Comparison of ENCODE assay signal across 9 cellular contexts in genomic region chr15:75659928-75660645, GRCh38. TPM values are rescaled to one million over a fixed set of nuclear protein-coding genes. Genes with fewer than 3 reads are reported as not detected.
A peak's percentile ranks its signal among the peaks of the same experiment; 100 is the strongest.
DNase-seq lines count a peak whose midpoint lies in the region; ATAC-seq lines count a peak whose summit lies in the region.
"Had no signal": no experiment of that assay in that cellular context is flagged by ENCODE, and none has a peak within 500 bp of the region (broad histone marks: within the 10 kb centered on the region; RNA-seq: fewer than 3 reads in every experiment).

No MANE protein-coding gene starts in this region.

- H3K27me3 ChIP-seq in right cardiac atrium (ENCODE audit: control insufficient read depth, insufficient read depth): no peaks in the 10 kb centered on the region
- H3K27me3 ChIP-seq in neuronal stem cell (ENCODE audit: control insufficient read depth in 3 of 3, insufficient read depth in 3 of 3, low read depth in 1 of 3, low read length in 3 of 3): no peaks in the 10 kb centered on the region
- no peaks in the 10 kb centered on the region for H3K27me3 ChIP-seq in aorta (ENCODE audit: control insufficient read depth in 1 of 2, insufficient read depth in 2 of 2, low read length in 1 of 2)

- no peak overlapping the region for H3K4ac ChIP-seq in neuronal stem cell (ENCODE audit: low read length)

- H3K27ac ChIP-seq in right cardiac atrium (ENCODE audit: low read length) (peak overlapping the region; percentile 59), cingulate gyrus (ENCODE audit: low read depth, low read length) (peak overlapping the region; percentile 47), neuronal stem cell (replicated peaks; ENCODE audit: low read length) (no peak overlapping the region), aorta (ENCODE audit: low read depth in 1 of 2, low read length in 2 of 2) (peak overlapping the region; percentile 10 to 85)
- H3K27ac ChIP-seq: HL-60 had no signal

- 67% methylated on average over 17 of the region's 17 CpGs for WGBS in right cardiac atrium
- no CpG with 5 or more reads among the region's 17 CpGs for WGBS in neuronal stem cell (ENCODE audit: extremely low coverage in 2 of 2, insufficient read length in 2 of 2, insufficient replicate concordance in 1 of 2), 2 donors
- 65 to 69% methylated on average over 17 of the region's 17 CpGs for WGBS in aorta, 2 donors

- H2BK5ac ChIP-seq in neuronal stem cell (ENCODE audit: low read length): no peak overlapping the region

- no peak overlapping the region for H3K9ac ChIP-seq in neuronal stem cell (ENCODE audit: low read depth, low read length, poor library complexity)

- no peak overlapping the region for H2AFZ ChIP-seq in neuronal stem cell (ENCODE audit: low read length)

- ATAC-seq in right cardiac atrium (no peak), aorta (ENCODE audit: low FRiP score) (no peak), left lobe of liver (no peak), HG03196 (IDR thresholded peaks at IDR 0.05; ENCODE audit: unreplicated experiment) (no peak)

- H3K4me2 ChIP-seq in neuronal stem cell (ENCODE audit: insufficient read depth, low read length, poor library complexity, severe bottlenecking): no peak overlapping the region

- H4K91ac ChIP-seq in neuronal stem cell (ENCODE audit: low read depth, low read length, poor library complexity): no peak overlapping the region

- H3K14ac ChIP-seq in neuronal stem cell (ENCODE audit: low read length): peak overlapping the region; percentile 71

- H3K18ac ChIP-seq in neuronal stem cell (ENCODE audit: low read length): peak overlapping the region; percentile 71

- H3K36me3 ChIP-seq in neuronal stem cell (replicated peaks in 1 of 2; ENCODE audit: control insufficient read depth in 2 of 2, insufficient read depth in 2 of 2, low read length in 2 of 2): peaks cover 23 to 58% of the 10 kb centered on the region in 2 donors
- H3K36me3 ChIP-seq in aorta (ENCODE audit: control insufficient read depth in 1 of 2, insufficient read depth in 2 of 2, low read length in 1 of 2): peaks cover 0 to 6% of the 10 kb centered on the region in 2 donors

- H2BK120ac ChIP-seq in neuronal stem cell (ENCODE audit: low read depth, low read length): no peak overlapping the region

- no peak overlapping the region for H4K8ac ChIP-seq in neuronal stem cell (ENCODE audit: low read depth, low read length)

- H2BK12ac ChIP-seq in neuronal stem cell (ENCODE audit: low read length): no peak overlapping the region

- peaks cover 7% of the 10 kb centered on the region for H3K4me1 ChIP-seq in right cardiac atrium (ENCODE audit: control insufficient read depth, insufficient read depth, low read length)
- peaks cover 0 to 7% of the 10 kb centered on the region in 2 donors for H3K4me1 ChIP-seq in neuronal stem cell (ENCODE audit: control insufficient read depth in 2 of 2, insufficient read depth in 1 of 2, low read depth in 1 of 2, low read length in 2 of 2)
- peaks cover 0 to 6% of the 10 kb centered on the region in 2 donors for H3K4me1 ChIP-seq in aorta (ENCODE audit: control insufficient read depth in 1 of 2, insufficient read depth in 2 of 2, low read length in 2 of 2)

- intact Hi-C loops in right cardiac atrium (cut with DNase I) (no loop called here), cardiac septum (cut with DNase I) (no loop called here), aorta (cut with DNase I) (loop anchor here in 1 of 2 donors (2.0 kb wide), 1 partner anchor 13 kb away; the partner anchor contains the start of gene SNX33)

- DNase-seq in right cardiac atrium: peak in 1 of 3 donors; percentile 46
- DNase-seq in cardiac septum (ENCODE audit: low spot score): no peak
- DNase-seq in neuronal stem cell (ENCODE audit: low spot score): no peak
- no peak for DNase-seq in aorta
- DNase-seq in left lobe of liver (ENCODE audit: low spot score): no peak
- DNase-seq in kidney tubule cell (ENCODE audit: low spot score): no peak

- H3K79me1 ChIP-seq in neuronal stem cell (ENCODE audit: low read depth, low read length): peaks cover 7% of the 10 kb centered on the region

- H3K9me3 ChIP-seq in right cardiac atrium (ENCODE audit: control insufficient read depth, low read length) (no peaks in the 10 kb centered on the region), neuronal stem cell (replicated peaks in 1 of 2; ENCODE audit: control insufficient read depth in 2 of 2, insufficient read depth in 1 of 2, low read depth in 1 of 2, low read length in 2 of 2) (no peaks in the 10 kb centered on the region), aorta (ENCODE audit: control insufficient read depth, low read length) (no peaks in the 10 kb centered on the region)

- H3K23ac ChIP-seq in neuronal stem cell (ENCODE audit: low read depth, low read length, poor library complexity): peak overlapping the region; percentile 96

- H2BK15ac ChIP-seq in neuronal stem cell (ENCODE audit: low read length): no peak overlapping the region

- no peak overlapping the region for H2AK5ac ChIP-seq in neuronal stem cell (ENCODE audit: low read depth, low read length)

- H3K4me3 ChIP-seq in right cardiac atrium (ENCODE audit: low read length): no peak overlapping the region
- no peak overlapping the region for H3K4me3 ChIP-seq in neuronal stem cell (ENCODE audit: low read length in 2 of 2)
- H3K4me3 ChIP-seq in aorta (ENCODE audit: low read length in 2 of 2): no peak overlapping the region

RNA-seq across cellular contexts. Expression of gene SNX33, which starts 12.4 kb away (rescaled TPM):
- total RNA-seq in right cardiac atrium (10 to 100 TPM; 14.6 to 18.4 (median 17.8) TPM), cardiac septum (10.3 TPM), aorta (10 to 100 TPM; 30.9 to 59.5 TPM), left lobe of liver (12.7 TPM)
- polyA plus RNA-seq in right cardiac atrium (13.2 TPM), aorta (10 to 100 TPM in 1 of 2 donors, 1 to 10 TPM in 1; 6.3 to 26.7 TPM)
- 9.8 TPM for polyA plus RNA-seq in neuronal stem cell (2013, experiment 1 of 2)
- 10.7 TPM for polyA plus RNA-seq in neuronal stem cell (2013, experiment 2 of 2)

RNA-seq across cellular contexts. Expression of gene IMP3, which starts 20.1 kb away (rescaled TPM):
- total RNA-seq in right cardiac atrium: 10 to 100 TPM; 39.4 to 49.3 (median 46.8) TPM
- polyA plus RNA-seq in right cardiac atrium: 48.1 TPM
- total RNA-seq in cardiac septum: 30.0 TPM
- polyA plus RNA-seq in neuronal stem cell (2013, experiment 1 of 2): 51.8 TPM
- 51.5 TPM for polyA plus RNA-seq in neuronal stem cell (2013, experiment 2 of 2)
- total RNA-seq in aorta: 10 to 100 TPM; 35.2 to 46.1 TPM
- 10 to 100 TPM; 38.7 to 47.0 TPM for polyA plus RNA-seq in aorta
- total RNA-seq in left lobe of liver: 42.0 TPM

RNA-seq across cellular contexts. Expression of gene SNUPN, which starts 34.6 kb away (rescaled TPM):
- 10 to 100 TPM; 15.3 to 19.8 (median 18.4) TPM for total RNA-seq in right cardiac atrium
- 17.9 TPM for polyA plus RNA-seq in right cardiac atrium
- total RNA-seq in cardiac septum: 13.6 TPM
- 15.5 TPM for polyA plus RNA-seq in neuronal stem cell (2013, experiment 1 of 2)
- 14.9 TPM for polyA plus RNA-seq in neuronal stem cell (2013, experiment 2 of 2)
- 10 to 100 TPM; 16.3 to 20.9 TPM for total RNA-seq in aorta
- polyA plus RNA-seq in aorta: 10 to 100 TPM; 17.9 to 18.7 TPM
- 10.1 TPM for total RNA-seq in left lobe of liver

RNA-seq across cellular contexts. Expression of gene CSPG4, which starts 52.6 kb away (rescaled TPM):
- total RNA-seq in right cardiac atrium (10 to 100 TPM; 10.1 to 48.9 (median 16.2) TPM), cardiac septum (21.3 TPM), aorta (100 to 1,000 TPM in 1 of 2 donors, 10 to 100 TPM in 1; 86.8 to 160 TPM), left lobe of liver (0.23 TPM)
- polyA plus RNA-seq in right cardiac atrium (11.5 TPM), aorta (10 to 100 TPM; 10.6 to 45.1 TPM)
- 0.11 TPM for polyA plus RNA-seq in neuronal stem cell (2013, experiment 1 of 2)
- polyA plus RNA-seq in neuronal stem cell (2013, experiment 2 of 2): 0.10 TPM
